Comparison of ENCODE assay signal across 1 cellular context in genomic region chr7:87598234-87599009, GRCh38.
A peak's percentile ranks its signal among the peaks of the same experiment; 100 is the strongest.
TF ChIP-seq lines count a peak whose summit lies in the region.

No MANE protein-coding gene starts in this region.

TF ChIP-seq in K562, 482 proteins besides CTCF, POLR2A, EP300 and RAD21 (continued from another document):
- TF ChIP-seq SPI1 (IDR thresholded peaks at IDR 0.05; ENCODE audit: borderline replicate concordance, low read depth, low read length) = peak; percentile 80; the same call in 1 of the 2 replicates
